ENCODE assay signal across 9 cellular contexts in the genomic region with DNA sequence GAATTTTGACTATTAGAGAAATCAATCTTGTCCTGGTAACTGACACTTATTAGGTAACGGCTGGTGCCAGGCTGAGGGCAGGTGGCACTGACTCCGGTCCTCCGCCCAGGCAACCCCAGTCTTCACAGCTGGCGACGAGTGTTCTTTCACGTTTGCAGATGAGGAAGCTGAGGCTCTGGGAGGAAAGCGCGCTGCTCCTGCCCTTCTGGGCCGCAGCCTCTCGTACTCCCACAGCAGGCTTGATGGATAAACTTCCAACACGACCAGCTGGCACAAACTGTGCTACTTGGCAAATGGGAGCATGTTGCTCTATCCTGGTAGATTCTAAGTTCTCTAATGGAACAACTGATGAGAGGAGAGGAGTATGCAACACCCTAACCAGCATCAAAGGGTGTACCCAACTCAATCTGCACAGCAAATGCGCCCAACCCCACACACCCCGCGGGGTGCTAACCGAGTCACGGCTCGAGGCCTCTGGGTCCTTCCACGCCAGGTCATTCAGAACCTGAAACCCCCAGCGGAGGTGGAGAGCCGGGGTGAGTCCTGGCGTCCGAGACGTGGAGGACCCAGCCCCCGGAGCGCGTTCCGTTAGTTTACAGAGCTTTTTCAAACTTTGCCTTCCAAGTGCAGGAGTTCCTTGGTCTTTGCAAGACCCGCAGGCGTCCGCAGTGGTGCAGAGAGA. TPM values are rescaled to one million over a fixed set of nuclear protein-coding genes. Genes with fewer than 3 reads are reported as not detected.
DNase-seq lines count a peak whose midpoint lies in the region; ATAC-seq, FAIRE-seq and TF ChIP-seq lines count a peak whose summit lies in the region.
"Had no signal": no experiment of that assay in that cellular context is flagged by ENCODE, and none has a peak within 500 bp of the region (broad histone marks: within the 10 kb centered on the region; RNA-seq: fewer than 3 reads in every experiment).

No MANE protein-coding gene starts in this region.

- no peaks in the 10 kb centered on the region for H3K9me3 Mint-ChIP-seq in neural crest cell

- no peak overlapping the region for H3K9ac ChIP-seq in HUES64 (ENCODE audit: low read depth, low read length)

- H3K4me2 ChIP-seq in A549: peak overlapping the region; percentile 82

- CTCF ChIA-PET in A549 (lab: Yijun Ruan, JAX): interaction anchor here (0.6 to 6.1 kb wide), 16 partner anchors 8 to 234 kb away, joined by 3 to 29 read pairs (median 6); a partner anchor contains a TSS

- ATAC-seq in A549 (peak; percentile 26 to 44), HG02852 (IDR thresholded peaks at IDR 0.05; ENCODE audit: unreplicated experiment) (no peak), omental fat pad (ENCODE audit: low FRiP score) (no peak)

- WGBS in A549 (ENCODE audit: missing lambda C conversion rate): 53% methylated on average over 20 of the region's 30 CpGs
- WGBS in HUES64: 33% methylated on average over 30 of the region's 30 CpGs

- DNase-seq in A549 (ENCODE audit: low read depth in 1 of 2, low spot score in 1 of 2) (no peak), epithelial cell of proximal tubule (ENCODE audit: low read depth) (no peak), neural crest cell (ENCODE audit: low read depth, low spot score) (no peak), omental fat pad (ENCODE audit: low spot score) (no peak), substantia nigra (lab: John Stamatoyannopoulos, UW) (no peak)
- DNase-seq in effector CD4-positive, alpha-beta T cell: no peak
- DNase-seq: DND-41 had no signal

- peak overlapping the region; percentile 64 for H3K4me3 ChIP-seq in A549
- peak overlapping the region; percentile 62 for H3K4me3 ChIP-seq in HUES64 (ENCODE audit: low read length)
- peak overlapping the region; percentile 54 for H3K4me3 ChIP-seq in epithelial cell of proximal tubule (ENCODE audit: low read depth, low read length)

- H3K27me3 Mint-ChIP-seq in neural crest cell (ENCODE audit: low read depth): peaks cover 33% of the 10 kb centered on the region

- POLR2A ChIA-PET in A549 (lab: Yijun Ruan, JAX): interaction anchor here (0.6 to 2.8 kb wide), 2 partner anchors 115 to 186 kb away, joined by 3 to 27 read pairs; a partner anchor contains a TSS

- H3K4me3 Mint-ChIP-seq in neural crest cell: peak overlapping the region; percentile 64

- H3K4me1 ChIP-seq in A549: peaks cover 10% of the 10 kb centered on the region; the same call in 2 of the 3 replicates
- peaks cover 9% of the 10 kb centered on the region; the same call in 1 of the 2 replicates for H3K4me1 ChIP-seq in HUES64 (ENCODE audit: insufficient read depth, low read length)

- peaks cover 50% of the 10 kb centered on the region for H3K27me3 ChIP-seq in HUES64 (ENCODE audit: insufficient read depth, low read length)

- no peak overlapping the region for H3K27ac Mint-ChIP-seq in neural crest cell (ENCODE audit: unreplicated experiment)

- TF ChIP-seq RAD21 in A549 (conservative IDR thresholded peaks at IDR 0.05 in 1 of 2, IDR thresholded peaks at IDR 0.05 in 1 of 2): no peak

- TF ChIP-seq EP300 in A549 (IDR thresholded peaks at IDR 0.05): no peak

- TF ChIP-seq CTCF in A549 (IDR thresholded peaks at IDR 0.05) (no peak), epithelial cell of proximal tubule (conservative IDR thresholded peaks at IDR 0.05; ENCODE audit: low read depth, low read length) (no peak), neural crest cell (conservative IDR thresholded peaks at IDR 0.05) (no peak), omental fat pad (IDR thresholded peaks at IDR 0.05) (no peak)

- no peaks in the 10 kb centered on the region for H3K36me3 ChIP-seq in HUES64 (ENCODE audit: insufficient read depth, low read length)

- TF ChIP-seq POLR2A in A549 (IDR thresholded peaks at IDR 0.05; ENCODE audit: low read length): no peak

- no peaks in the 10 kb centered on the region for H3K36me3 Mint-ChIP-seq in neural crest cell (ENCODE audit: low read depth)

- H3K27ac ChIP-seq in A549 (peak overlapping the region; percentile 75 to 89), HUES64 (ENCODE audit: low read depth, low read length) (no peak overlapping the region), substantia nigra (ENCODE audit: low read depth, low read length, poor library complexity, severe bottlenecking) (no peak overlapping the region)

- peaks cover 31% of the 10 kb centered on the region for H3K4me1 Mint-ChIP-seq in neural crest cell

- no peaks in the 10 kb centered on the region for H3K9me3 ChIP-seq in A549
- no peaks in the 10 kb centered on the region for H3K9me3 ChIP-seq in HUES64 (ENCODE audit: insufficient read depth, low read depth, low read length)

- no peak for FAIRE-seq in A549 (lab: Jason Lieb, UNC)

TF ChIP-seq in A549, 52 proteins besides CTCF, POLR2A, EP300 and RAD21:
- TF ChIP-seq, protein P1, sequence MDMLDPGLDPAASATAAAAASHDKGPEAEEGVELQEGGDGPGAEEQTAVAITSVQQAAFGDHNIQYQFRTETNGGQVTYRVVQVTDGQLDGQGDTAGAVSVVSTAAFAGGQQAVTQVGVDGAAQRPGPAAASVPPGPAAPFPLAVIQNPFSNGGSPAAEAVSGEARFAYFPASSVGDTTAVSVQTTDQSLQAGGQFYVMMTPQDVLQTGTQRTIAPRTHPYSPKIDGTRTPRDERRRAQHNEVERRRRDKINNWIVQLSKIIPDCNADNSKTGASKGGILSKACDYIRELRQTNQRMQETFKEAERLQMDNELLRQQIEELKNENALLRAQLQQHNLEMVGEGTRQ (IDR thresholded peaks at IDR 0.05): no peak
- TF ChIP-seq, protein P2, sequence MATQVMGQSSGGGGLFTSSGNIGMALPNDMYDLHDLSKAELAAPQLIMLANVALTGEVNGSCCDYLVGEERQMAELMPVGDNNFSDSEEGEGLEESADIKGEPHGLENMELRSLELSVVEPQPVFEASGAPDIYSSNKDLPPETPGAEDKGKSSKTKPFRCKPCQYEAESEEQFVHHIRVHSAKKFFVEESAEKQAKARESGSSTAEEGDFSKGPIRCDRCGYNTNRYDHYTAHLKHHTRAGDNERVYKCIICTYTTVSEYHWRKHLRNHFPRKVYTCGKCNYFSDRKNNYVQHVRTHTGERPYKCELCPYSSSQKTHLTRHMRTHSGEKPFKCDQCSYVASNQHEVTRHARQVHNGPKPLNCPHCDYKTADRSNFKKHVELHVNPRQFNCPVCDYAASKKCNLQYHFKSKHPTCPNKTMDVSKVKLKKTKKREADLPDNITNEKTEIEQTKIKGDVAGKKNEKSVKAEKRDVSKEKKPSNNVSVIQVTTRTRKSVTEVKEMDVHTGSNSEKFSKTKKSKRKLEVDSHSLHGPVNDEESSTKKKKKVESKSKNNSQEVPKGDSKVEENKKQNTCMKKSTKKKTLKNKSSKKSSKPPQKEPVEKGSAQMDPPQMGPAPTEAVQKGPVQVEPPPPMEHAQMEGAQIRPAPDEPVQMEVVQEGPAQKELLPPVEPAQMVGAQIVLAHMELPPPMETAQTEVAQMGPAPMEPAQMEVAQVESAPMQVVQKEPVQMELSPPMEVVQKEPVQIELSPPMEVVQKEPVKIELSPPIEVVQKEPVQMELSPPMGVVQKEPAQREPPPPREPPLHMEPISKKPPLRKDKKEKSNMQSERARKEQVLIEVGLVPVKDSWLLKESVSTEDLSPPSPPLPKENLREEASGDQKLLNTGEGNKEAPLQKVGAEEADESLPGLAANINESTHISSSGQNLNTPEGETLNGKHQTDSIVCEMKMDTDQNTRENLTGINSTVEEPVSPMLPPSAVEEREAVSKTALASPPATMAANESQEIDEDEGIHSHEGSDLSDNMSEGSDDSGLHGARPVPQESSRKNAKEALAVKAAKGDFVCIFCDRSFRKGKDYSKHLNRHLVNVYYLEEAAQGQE (IDR thresholded peaks at IDR 0.05): no peak
- TF ChIP-seq SREBF2 (IDR thresholded peaks at IDR 0.05): no peak
- TF ChIP-seq JUN (IDR thresholded peaks at IDR 0.05): no peak
- no peak for TF ChIP-seq NR3C1 (IDR thresholded peaks at IDR 0.05)
- TF ChIP-seq ESRRA (IDR thresholded peaks at IDR 0.05; ENCODE audit: borderline replicate concordance, low read length): no peak
- TF ChIP-seq HOXB5 (CRISPR knock-in tag; IDR thresholded peaks at IDR 0.05): no peak
- TF ChIP-seq BHLHE40 (IDR thresholded peaks at IDR 0.05; ENCODE audit: low read depth, low read length): no peak
- TF ChIP-seq MAFK (IDR thresholded peaks at IDR 0.05; ENCODE audit: partially characterized antibody): no peak
- no peak for TF ChIP-seq MAZ (IDR thresholded peaks at IDR 0.05; ENCODE audit: borderline replicate concordance, low read depth, low read length)
- no peak for TF ChIP-seq TP53 (CRISPR knock-in tag; IDR thresholded peaks at IDR 0.05)
- no peak for TF ChIP-seq NPAS2 (CRISPR knock-in tag; IDR thresholded peaks at IDR 0.05; ENCODE audit: borderline replicate concordance)

RNA-seq across cellular contexts. Expression of a gene that starts 0.5 kb away (rescaled TPM):
- polyA plus RNA-seq in A549 (2011; rRNA removed): 21.1 and 35.1 TPM in 2 replicates
- polyA plus RNA-seq in A549 (2012; cell fraction: cytosol; rRNA removed): 18.6 and 25.8 TPM in 2 replicates
- polyA plus RNA-seq in A549 (2012; cell fraction: nucleus; rRNA removed): 48.3 and 50.2 TPM in 2 replicates
- 20.4 to 24.6 TPM (median 24.2 TPM) in 3 replicates for polyA plus RNA-seq in A549 (2017; fragmentation: RNase III; extraction: RNeasy Plus Mini Kit Qiagen cat#74134 plus additional on column Dnase treatment)
- 60.5 and 93.6 TPM in 2 replicates for polyA minus RNA-seq in A549 (2011; rRNA and poly(A)+ RNA removed)
- 1.3 TPM for polyA plus RNA-seq in HUES64 (2013, experiment 1 of 2)
- polyA plus RNA-seq in HUES64 (2013, experiment 2 of 2): 2.0 TPM
- 0.52 and 1.7 TPM in 2 replicates for total RNA-seq in epithelial cell of proximal tubule
- 4.1 and 4.3 TPM in 2 replicates for total RNA-seq in neural crest cell
- 1 to 10 TPM in 3 of 4 donors, under 1 TPM in 1; 0.95 to 6.2 (median 5.6) TPM for total RNA-seq in omental fat pad

Comparison
In these comparisons a context has a peak if more than half of its experiments do, and no peak if none do; other contexts are left out.
1. ATAC-seq: peak in A549 (2 of 2); none in HG02852 (single experiment) and omental fat pad (single experiment).
2. H3K27ac ChIP-seq: peak in A549 (2 of 2); none in HUES64 (single experiment) and substantia nigra (single experiment).
3. Peak in every context shown above with its lines, with median percentiles within 50 percentile points of each other: H3K4me3 ChIP-seq.